Comparison of ENCODE assay signal across 18 cellular contexts in genomic region chr17:71363661-71364060, GRCh38.
"Had no signal": no experiment of that assay in that cellular context is flagged by ENCODE, and none has a peak within 500 bp of the region (broad histone marks: within the 10 kb centered on the region; RNA-seq: fewer than 3 reads in every experiment).

No MANE protein-coding gene starts in this region.

- H3K4me3 Mint-ChIP-seq: natural killer cell; stimulated activated naive B cell treated with anti-CD40 and anti-IgM and Interleukin-4, amounts not matched to agents 10 μg/mL and 1 μg/mL and 100 μg/mL, for 72 hours; stimulated activated naive CD8-positive, alpha-beta T cell treated with anti-CD3 and anti-CD28 coated beads, Interleukin-15, Interleukin-2, amounts not matched to agents 100 ng/mL and 50 ng/mL, for 24 hours had no signal

- H3K4me1 Mint-ChIP-seq: natural killer cell; stimulated activated naive B cell treated with anti-CD40 and anti-IgM and Interleukin-4, amounts not matched to agents 10 μg/mL and 1 μg/mL and 100 μg/mL, for 72 hours had no signal

- H3K36me3 Mint-ChIP-seq: stimulated activated naive B cell treated with anti-CD40 and anti-IgM and Interleukin-4, amounts not matched to agents 10 μg/mL and 1 μg/mL and 100 μg/mL, for 72 hours had no signal

- H3K27ac Mint-ChIP-seq: natural killer cell; stimulated activated naive B cell treated with anti-CD40 and anti-IgM and Interleukin-4, amounts not matched to agents 10 μg/mL and 1 μg/mL and 100 μg/mL, for 72 hours; stimulated activated naive CD8-positive, alpha-beta T cell treated with anti-CD3 and anti-CD28 coated beads, Interleukin-15, Interleukin-2, amounts not matched to agents 100 ng/mL and 50 ng/mL, for 24 hours had no signal

- DNase-seq: cerebellar nuclear complex; cortex of kidney; dorsolateral prefrontal cortex; effector CD4-positive, alpha-beta T cell; foreskin keratinocyte; kidney; left colon; left ventricle myocardium superior; lower lobe of right lung; natural killer cell; pancreas; right lobe of liver; small intestine; stimulated activated CD4-positive, alpha-beta T cell treated with anti-CD3 and anti-CD28 coated beads, Interleukin-15, amount 100 ng/mL, for 24 hours; stimulated activated CD4-positive, alpha-beta T cell treated with anti-CD3 and anti-CD28 coated beads, Interleukin-2, amount 100 ng/mL, for 48 hours; stimulated activated naive B cell treated with anti-CD40 and anti-IgM and Interleukin-4, amounts not matched to agents 10 μg/mL and 1 μg/mL and 100 μg/mL, for 72 hours; transverse colon had no signal

- H3K27me3 Mint-ChIP-seq: stimulated activated naive B cell treated with anti-CD40 and anti-IgM and Interleukin-4, amounts not matched to agents 10 μg/mL and 1 μg/mL and 100 μg/mL, for 72 hours; stimulated activated naive CD8-positive, alpha-beta T cell treated with anti-CD3 and anti-CD28 coated beads, Interleukin-15, Interleukin-2, amounts not matched to agents 100 ng/mL and 50 ng/mL, for 24 hours had no signal
